ENCODE assay signal across 18 cellular contexts in the genomic region with DNA sequence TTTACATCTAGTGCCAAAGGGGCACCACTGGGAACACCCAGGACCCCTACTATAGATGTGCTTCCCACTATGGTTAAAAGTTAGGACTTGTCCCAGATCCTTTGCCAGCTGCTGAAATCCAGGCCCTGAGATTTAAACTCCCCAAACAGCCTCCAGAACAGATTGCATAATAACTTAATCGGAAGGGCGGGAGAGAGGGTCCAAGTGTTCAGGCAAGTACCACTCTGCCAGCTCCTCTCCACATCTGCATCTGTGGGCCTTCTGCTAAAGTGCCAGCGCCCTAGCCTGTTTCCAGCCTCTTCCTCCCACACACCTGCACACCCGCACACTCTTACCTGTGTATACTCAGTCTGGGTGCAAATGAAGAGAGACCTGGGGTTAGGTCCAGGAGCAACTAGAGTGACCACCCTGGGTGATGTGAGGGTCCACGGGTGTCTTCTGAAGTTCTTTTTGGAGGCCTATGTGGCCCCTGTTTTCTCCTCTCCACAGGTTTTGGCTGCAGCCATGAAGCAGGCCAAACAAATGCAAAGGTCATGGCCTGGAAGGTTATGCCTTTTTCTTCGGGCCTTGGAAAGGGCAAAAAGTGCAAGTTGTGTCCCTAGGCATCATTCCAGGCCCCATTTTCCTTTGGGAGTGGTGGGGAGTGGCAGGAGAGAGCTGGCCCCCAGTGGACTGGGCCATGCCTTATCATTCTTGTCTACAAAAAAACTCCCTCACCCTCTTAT. TPM values are rescaled to one million over a fixed set of nuclear protein-coding genes. Genes with fewer than 3 reads are reported as not detected.
DNase-seq lines count a peak whose midpoint lies in the region; ATAC-seq and TF ChIP-seq lines count a peak whose summit lies in the region.
"Had no signal": no experiment of that assay in that cellular context is flagged by ENCODE, and none has a peak within 500 bp of the region (broad histone marks: within the 10 kb centered on the region; RNA-seq: fewer than 3 reads in every experiment).

No MANE protein-coding gene starts in this region.

- H3K4me1 Mint-ChIP-seq in osteocyte (ENCODE audit: unreplicated experiment), result peaks cover 86% of the 10 kb centered on the region
- H3K4me1 Mint-ChIP-seq: activated CD4-positive, alpha-beta memory T cell treated with anti-CD3 and anti-CD28 coated beads, Interleukin-2, amount 10 ng/mL, durations not matched to agents 7 days and 5 days had no signal

- peaks cover 90% of the 10 kb centered on the region for H3K79me2 ChIP-seq in SK-N-SH (ENCODE audit: insufficient read depth)

- ATAC-seq in SK-N-SH treated with all-trans-retinoic acid at 6 μM for 48 hours (no peak), left cardiac atrium (peak; percentile 34 to 56), aorta (ENCODE audit: low FRiP score) (peak; percentile 60), HG02981 (IDR thresholded peaks at IDR 0.05; ENCODE audit: unreplicated experiment) (no peak)
- ATAC-seq: foreskin keratinocyte had no signal

- H2AFZ ChIP-seq in SK-N-SH (ENCODE audit: low read depth), result no peak overlapping the region

- H3K9ac ChIP-seq in SK-N-SH, result no peak overlapping the region

- H3K27ac Mint-ChIP-seq in osteocyte (ENCODE audit: unreplicated experiment), result peak overlapping the region; percentile 97
- H3K27ac Mint-ChIP-seq: activated CD4-positive, alpha-beta memory T cell treated with anti-CD3 and anti-CD28 coated beads, Interleukin-2, amount 10 ng/mL, durations not matched to agents 7 days and 5 days; activated naive CD4-positive, alpha-beta T cell treated with anti-CD3 and anti-CD28 coated beads for 36 hours had no signal

- no peaks in the 10 kb centered on the region for H3K9me2 ChIP-seq in SK-N-SH

- H3K9me3 ChIP-seq in SK-N-SH (no peaks in the 10 kb centered on the region), aorta (ENCODE audit: control insufficient read depth, low read length) (no peaks in the 10 kb centered on the region)
- H3K9me3 ChIP-seq: Caco-2 had no signal

- H3K4me1 ChIP-seq in SK-N-SH (ENCODE audit: control insufficient read depth in 1 of 2, insufficient read depth in 2 of 2, low read depth in 1 of 2, low read length in 1 of 2) (peaks cover 26 to 72% of the 10 kb centered on the region in 2 experiments), aorta (ENCODE audit: control insufficient read depth in 1 of 2, insufficient read depth in 2 of 2, low read length in 2 of 2) (peaks cover 9 to 14% of the 10 kb centered on the region in 2 donors)

- POLR2A ChIA-PET in SK-N-SH (lab: Yijun Ruan, JAX), result no interaction called here

- peak overlapping the region; percentile 10; the same call in 1 of the 2 replicates for H3K4me2 ChIP-seq in SK-N-SH

- H3K27me3 Mint-ChIP-seq in osteocyte (ENCODE audit: unreplicated experiment), result no peaks in the 10 kb centered on the region

- no peaks in the 10 kb centered on the region for H3K36me3 Mint-ChIP-seq in osteocyte (ENCODE audit: unreplicated experiment)

- 56% methylated on average over 6 of the region's 6 CpGs for WGBS in SK-N-SH (ENCODE audit: low lambda C conversion rate)
- WGBS in aorta, 2 donors, result 5 to 14% methylated on average over 6 of the region's 6 CpGs

- H3K27me3 ChIP-seq in SK-N-SH (ENCODE audit: insufficient read depth) (no peaks in the 10 kb centered on the region), aorta (ENCODE audit: control insufficient read depth in 1 of 2, insufficient read depth in 2 of 2, low read length in 1 of 2) (no peaks in the 10 kb centered on the region)
- H3K27me3 ChIP-seq: foreskin keratinocyte had no signal

- peaks cover 29% of the 10 kb centered on the region for H3F3A ChIP-seq in SK-N-SH (replicated peaks; ENCODE audit: insufficient read depth)

- TF ChIP-seq CTCF in SK-N-SH (IDR thresholded peaks at IDR 0.05) (no peak), osteocyte (IDR thresholded peaks at IDR 0.05) (no peak)

- no peak overlapping the region for H3K4me3 Mint-ChIP-seq in osteocyte (ENCODE audit: unreplicated experiment)
- H3K4me3 Mint-ChIP-seq: activated CD4-positive, alpha-beta memory T cell treated with anti-CD3 and anti-CD28 coated beads, Interleukin-2, amount 10 ng/mL, durations not matched to agents 7 days and 5 days; activated naive CD4-positive, alpha-beta T cell treated with anti-CD3 and anti-CD28 coated beads for 36 hours had no signal

- no peaks in the 10 kb centered on the region for H4K20me1 ChIP-seq in SK-N-SH (ENCODE audit: insufficient read depth)

- intact Hi-C loops in left cardiac atrium (cut with DNase I) (no loop called here), aorta (cut with DNase I) (no loop called here)

- H3K27ac ChIP-seq in SK-N-SH (ENCODE audit: low read depth in 2 of 2, low read length in 1 of 2), result peak overlapping the region; percentile 1 to 100; a peak in 1 of 4 replicates
- H3K27ac ChIP-seq in aorta (ENCODE audit: low read depth in 1 of 2, low read length in 2 of 2), result peak overlapping the region; percentile 69 to 89
- H3K27ac ChIP-seq: foreskin keratinocyte had no signal

- H3K4me3 ChIP-seq in SK-N-SH (ENCODE audit: low read depth in 2 of 2, low read length in 1 of 2), result no peak overlapping the region
- H3K4me3 ChIP-seq in aorta (ENCODE audit: low read length in 2 of 2), result no peak overlapping the region

- DNase-seq in SK-N-SH (no peak), left cardiac atrium (no peak), osteocyte (ENCODE audit: extremely low spot score, unreplicated experiment) (no peak), aorta (no peak), hepatic stellate cell (ENCODE audit: low spot score) (no peak), retina (no peak)
- DNase-seq: 8988T; activated CD4-positive, alpha-beta memory T cell treated with anti-CD3 and anti-CD28 coated beads, Interleukin-2, amount 10 ng/mL, durations not matched to agents 7 days and 5 days; activated naive CD4-positive, alpha-beta T cell treated with anti-CD3 and anti-CD28 coated beads for 36 hours; Caco-2; foreskin keratinocyte; MM.1S; NCI-H2227 treated with DMSO at 0.1 percent for 48 hours; substantia nigra; T-helper 2 cell had no signal

- no peaks in the 10 kb centered on the region for H3K9me3 Mint-ChIP-seq in osteocyte (ENCODE audit: unreplicated experiment)
- H3K9me3 Mint-ChIP-seq: activated CD4-positive, alpha-beta memory T cell treated with anti-CD3 and anti-CD28 coated beads, Interleukin-2, amount 10 ng/mL, durations not matched to agents 7 days and 5 days; activated naive CD4-positive, alpha-beta T cell treated with anti-CD3 and anti-CD28 coated beads for 36 hours had no signal

- no peak for TF ChIP-seq EP300 in SK-N-SH (IDR thresholded peaks at IDR 0.05; ENCODE audit: borderline replicate concordance in 1 of 2, low read depth in 1 of 2, low read length in 1 of 2)

- H3K36me3 ChIP-seq in SK-N-SH (replicated peaks in 1 of 2; ENCODE audit: control insufficient read depth in 1 of 2, insufficient read depth in 2 of 2, low read length in 1 of 2) (no peaks in the 10 kb centered on the region), aorta (ENCODE audit: control insufficient read depth in 1 of 2, insufficient read depth in 2 of 2, low read length in 1 of 2) (no peaks in the 10 kb centered on the region)

- CTCF ChIA-PET in SK-N-SH (lab: Yijun Ruan, JAX), result interaction anchor here (0.6 to 1.5 kb wide), 3 partner anchors 8 to 30 kb away, joined by 3 read pairs; no protein-coding TSS in a partner anchor

- no peak for TF ChIP-seq RAD21 in SK-N-SH (IDR thresholded peaks at IDR 0.05; ENCODE audit: low read length)

TF ChIP-seq in SK-N-SH, 30 proteins besides CTCF, POLR2A, EP300 and RAD21:
- TF ChIP-seq, protein P1, sequence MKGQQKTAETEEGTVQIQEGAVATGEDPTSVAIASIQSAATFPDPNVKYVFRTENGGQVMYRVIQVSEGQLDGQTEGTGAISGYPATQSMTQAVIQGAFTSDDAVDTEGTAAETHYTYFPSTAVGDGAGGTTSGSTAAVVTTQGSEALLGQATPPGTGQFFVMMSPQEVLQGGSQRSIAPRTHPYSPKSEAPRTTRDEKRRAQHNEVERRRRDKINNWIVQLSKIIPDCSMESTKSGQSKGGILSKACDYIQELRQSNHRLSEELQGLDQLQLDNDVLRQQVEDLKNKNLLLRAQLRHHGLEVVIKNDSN (IDR thresholded peaks at IDR 0.05; ENCODE audit: borderline replicate concordance, low read depth), result no peak
- no peak for TF ChIP-seq RCOR1 (IDR thresholded peaks at IDR 0.05; ENCODE audit: low read length)
- no peak for TF ChIP-seq ELF1 (IDR thresholded peaks at IDR 0.05)
- TF ChIP-seq SIN3A (IDR thresholded peaks at IDR 0.05; ENCODE audit: borderline replicate concordance, low read depth, low read length), result no peak
- no peak for TF ChIP-seq TCF12 (IDR thresholded peaks at IDR 0.05)

TF ChIP-seq in SK-N-SH treated with all-trans-retinoic acid at 6 μM for 48 hours, 23 proteins besides CTCF, POLR2A, EP300 and RAD21:
- TF ChIP-seq BACH2 (CRISPR knock-in tag; IDR thresholded peaks at IDR 0.05; ENCODE audit: borderline replicate concordance), result no peak

RNA-seq across cellular contexts. Expression of a gene that starts 29.3 kb away (rescaled TPM):
- polyA plus RNA-seq in SK-N-SH (2012; rRNA removed), result 47.8 and 52.3 TPM in 2 replicates
- 32.9 and 42.4 TPM in 2 replicates for polyA plus RNA-seq in SK-N-SH (2012; cell fraction: cytosol; rRNA removed)
- polyA plus RNA-seq in SK-N-SH (2012; cell fraction: nucleus; rRNA removed), result 77.1 and 86.9 TPM in 2 replicates
- total RNA-seq in left cardiac atrium, result 10 to 100 TPM; 19.7 to 21.2 TPM
- 122 TPM in 2 replicates for total RNA-seq in osteocyte
- 100 to 1,000 TPM in 1 of 2 donors, 10 to 100 TPM in 1; 96.7 to 102 TPM for total RNA-seq in aorta
- 10 to 100 TPM; 15.3 to 41.5 TPM for polyA plus RNA-seq in aorta
- total RNA-seq: activated CD4-positive, alpha-beta memory T cell treated with anti-CD3 and anti-CD28 coated beads, Interleukin-2, amount 10 ng/mL, durations not matched to agents 7 days and 5 days; OCI-LY7 had no signal

Comparison
In these comparisons a context has a peak if more than half of its experiments do, and no peak if none do; other contexts are left out.
1. ATAC-seq: peak in left cardiac atrium (2 of 2) and aorta (single experiment); none in SK-N-SH treated with all-trans-retinoic acid at 6 μM for 48 hours (single experiment) and HG02981 (single experiment).